8 cellular contexts compared by ENCODE assay signal in the genomic region with DNA sequence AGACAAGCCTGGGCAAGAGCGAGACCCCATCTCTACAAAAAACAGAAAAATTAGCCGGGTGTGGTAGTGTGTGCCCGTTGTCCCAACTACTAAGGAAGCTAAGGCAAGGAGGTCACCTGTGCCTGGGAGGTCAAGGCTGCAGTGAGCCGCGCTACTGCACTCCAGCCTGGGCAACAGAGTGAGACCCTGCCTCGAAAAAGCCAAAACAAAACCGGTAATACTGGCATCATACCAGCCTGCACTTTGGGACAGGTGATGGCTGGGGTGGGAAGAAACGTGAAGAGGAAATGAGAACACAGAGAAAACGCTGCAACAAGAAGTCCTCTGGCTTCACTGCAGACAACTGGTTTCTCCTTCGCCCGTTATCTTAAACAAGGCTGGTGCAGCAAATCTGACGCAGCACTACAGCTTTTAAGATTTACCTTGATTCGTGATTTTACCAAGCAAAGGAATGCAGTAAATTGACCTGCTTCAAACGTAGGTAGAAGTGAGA. TPM values are rescaled to one million over a fixed set of nuclear protein-coding genes. Genes with fewer than 3 reads are reported as not detected.
A peak's percentile ranks its signal among the peaks of the same experiment; 100 is the strongest.
DNase-seq lines count a peak whose midpoint lies in the region; ATAC-seq and TF ChIP-seq lines count a peak whose summit lies in the region.

No MANE protein-coding gene starts in this region.

- peak; percentile 17 for ATAC-seq in HG03378 (IDR thresholded peaks at IDR 0.05; ENCODE audit: unreplicated experiment)
- peak; percentile 21 for ATAC-seq in left lobe of liver
- no peak for ATAC-seq in GM21786 (IDR thresholded peaks at IDR 0.05; ENCODE audit: unreplicated experiment)

- DNase-seq in activated gamma-delta T cell treated with Interleukin-2 at 50 U/mL for 16 hours (peak; percentile 5), activated gamma-delta T cell (lab: John Stamatoyannopoulos, UW) (no peak), astrocyte of the spinal cord (ENCODE audit: low read depth, low spot score) (no peak), left lobe of liver (ENCODE audit: low spot score) (peak; percentile 54), testis (no peak), inferior parietal cortex (ENCODE audit: extremely low spot score) (no peak)

- H3K9me3 ChIP-seq in testis = no peaks in the 10 kb centered on the region

- H3K4me1 ChIP-seq in testis = peaks cover 18% of the 10 kb centered on the region

- no peaks in the 10 kb centered on the region for H3K36me3 ChIP-seq in testis (ENCODE audit: low read depth, missing control alignments)

- peak overlapping the region; percentile 48 for H3K4me3 ChIP-seq in astrocyte of the spinal cord (ENCODE audit: low read depth, low read length)
- H3K4me3 ChIP-seq in testis = peak overlapping the region; percentile 95 to 98

- no peaks in the 10 kb centered on the region for H3K27me3 ChIP-seq in testis

- WGBS in testis, 2 donors = 2 to 7% methylated on average over 11 to 14 of the region's 14 CpGs

- TF ChIP-seq CTCF in astrocyte of the spinal cord (IDR thresholded peaks at IDR 0.05; ENCODE audit: low read depth, low read length) (no peak), testis (IDR thresholded peaks at IDR 0.05) (no peak)

- TF ChIP-seq POLR2A in testis (IDR thresholded peaks at IDR 0.05) = no peak

- intact Hi-C loops in testis (cut with DNase I; ENCODE audit: low total_unique reads) = no loop called here

- H3K27ac ChIP-seq in testis = peak overlapping the region; percentile 99

- in situ Hi-C loops in astrocyte of the spinal cord (cut with HindIII; ENCODE audit: low sequenced_read_pairs) = no loop called here

RNA-seq across cellular contexts. Expression of a gene that starts 0.7 kb away (rescaled TPM):
- 25.1 TPM for total RNA-seq in left lobe of liver
- 100 to 1,000 TPM; 123 to 132 TPM for total RNA-seq in testis
- polyA plus RNA-seq in testis (ENCODE audit: insufficient read depth, low read depth, low replicate concordance) = 143 TPM

RNA-seq across cellular contexts. Expression of a gene that starts 17.8 kb away (rescaled TPM):
- total RNA-seq in left lobe of liver = 45.9 TPM
- 100 to 1,000 TPM; 129 to 161 TPM for total RNA-seq in testis
- polyA plus RNA-seq in testis (ENCODE audit: insufficient read depth, low read depth, low replicate concordance) = 157 TPM

RNA-seq across cellular contexts. Expression of a gene that starts 37.7 kb away (rescaled TPM):
- total RNA-seq in left lobe of liver = 19.3 TPM
- 10 to 100 TPM; 22.3 to 23.9 TPM for total RNA-seq in testis
- polyA plus RNA-seq in testis (ENCODE audit: insufficient read depth, low read depth, low replicate concordance) = 13.6 TPM

RNA-seq across cellular contexts. Expression of a gene that starts 39.2 kb away (rescaled TPM):
- total RNA-seq in left lobe of liver = 18.6 TPM
- total RNA-seq in testis = 10 to 100 TPM; 14.4 to 23.6 TPM
- 9.8 TPM for polyA plus RNA-seq in testis (ENCODE audit: insufficient read depth, low read depth, low replicate concordance)

Comparison
In these comparisons a context has a peak if more than half of its experiments do, and no peak if none do; other contexts are left out.
1. DNase-seq: peak in activated gamma-delta T cell treated with Interleukin-2 at 50 U/mL for 16 hours (single experiment) and left lobe of liver (single experiment); none in activated gamma-delta T cell (single experiment), astrocyte of the spinal cord (single experiment), testis (single experiment) and inferior parietal cortex (single experiment).